Comparison of ENCODE assay signal across 8 cellular contexts in genomic region chr16:30958164-30959083, GRCh38. TPM values are rescaled to one million over a fixed set of nuclear protein-coding genes. Genes with fewer than 3 reads are reported as not detected.
DNase-seq lines count a peak whose midpoint lies in the region; ATAC-seq, FAIRE-seq and TF ChIP-seq lines count a peak whose summit lies in the region.

No MANE protein-coding gene starts in this region.

- in situ Hi-C loops in ACHN (cut with HindIII; ENCODE audit: low pct_ligation_motif_present, low pct_unique_long_range_greater_than_20kb, low sequenced_read_pairs), result no loop called here

- peak overlapping the region; percentile 95 to 97 for H3K4me3 Mint-ChIP-seq in stimulated activated naive CD8-positive, alpha-beta T cell treated with anti-CD3 and anti-CD28 coated beads, Interleukin-15, amount 100 ng/mL, for 72 hours

- no peak for TF ChIP-seq CTCF in cardiac fibroblast (IDR thresholded peaks at IDR 0.05; ENCODE audit: low read depth, low read length)

- no peaks in the 10 kb centered on the region for H3K9me3 Mint-ChIP-seq in stimulated activated naive CD8-positive, alpha-beta T cell treated with anti-CD3 and anti-CD28 coated beads, Interleukin-15, amount 100 ng/mL, for 72 hours

- H3K4me3 ChIP-seq in cardiac fibroblast (replicated peaks in 1 of 2; ENCODE audit: low read depth in 2 of 2, low read length in 2 of 2), result peak overlapping the region; percentile 78 to 86

- FAIRE-seq in GM12892 (lab: Jason Lieb, UNC), result no peak

- peak overlapping the region; percentile 97 for H3K27ac ChIP-seq in layer of hippocampus (ENCODE audit: low read depth, low read length)

- H3K27ac Mint-ChIP-seq in stimulated activated naive CD8-positive, alpha-beta T cell treated with anti-CD3 and anti-CD28 coated beads, Interleukin-15, amount 100 ng/mL, for 72 hours, result peak overlapping the region; percentile 97

- H3K27me3 Mint-ChIP-seq in stimulated activated naive CD8-positive, alpha-beta T cell treated with anti-CD3 and anti-CD28 coated beads, Interleukin-15, amount 100 ng/mL, for 72 hours, result no peaks in the 10 kb centered on the region

- no peak for TF ChIP-seq POLR2A in GM12892 (IDR thresholded peaks at IDR 0.05; ENCODE audit: low read depth, low read length)

- H3K4me1 Mint-ChIP-seq in stimulated activated naive CD8-positive, alpha-beta T cell treated with anti-CD3 and anti-CD28 coated beads, Interleukin-15, amount 100 ng/mL, for 72 hours, result peaks cover 40% of the 10 kb centered on the region

- no peaks in the 10 kb centered on the region for H3K27me3 ChIP-seq in layer of hippocampus (ENCODE audit: control insufficient read depth, insufficient read depth, low read length)

- ATAC-seq in HG02852 (IDR thresholded peaks at IDR 0.05; ENCODE audit: unreplicated experiment), result peak; percentile 28
- peak; percentile 14 for ATAC-seq in stimulated activated naive CD8-positive, alpha-beta T cell treated with anti-CD3 and anti-CD28 coated beads, Interleukin-15, amount 100 ng/mL, for 72 hours

- DNase-seq in ACHN (peak; percentile 88), GM12892 (ENCODE audit: insufficient read length) (peak; percentile 82), OCI-M1 (lab: John Stamatoyannopoulos, UW) (peak; percentile 73), cardiac fibroblast (ENCODE audit: low read depth in 2 of 2) (peak; percentile 42 to 61), Ammon's horn (ENCODE audit: low spot score) (no peak)
- DNase-seq in stimulated activated naive CD8-positive, alpha-beta T cell treated with anti-CD3 and anti-CD28 coated beads, Interleukin-15, amount 100 ng/mL, for 72 hours, result no peak

RNA-seq across cellular contexts. Expression of gene SETD1A, which starts 0.9 kb away (rescaled TPM):
- 4.7 TPM for polyA plus RNA-seq in GM12892 (2012; ENCODE audit: missing spikeins)

RNA-seq across cellular contexts. Expression of gene ORAI3, which starts 9.6 kb away (rescaled TPM):
- 13.5 TPM for polyA plus RNA-seq in GM12892 (2012; ENCODE audit: missing spikeins)

RNA-seq across cellular contexts. Expression of gene HSD3B7, which starts 26.6 kb away (rescaled TPM):
- polyA plus RNA-seq in GM12892 (2012; ENCODE audit: missing spikeins), result 0.74 TPM

RNA-seq across cellular contexts. Expression of gene FBXL19, which starts 35.1 kb away (rescaled TPM):
- polyA plus RNA-seq in GM12892 (2012; ENCODE audit: missing spikeins), result 3.3 TPM

RNA-seq across cellular contexts. Expression of gene STX1B, which starts 52.0 kb away (rescaled TPM):
- polyA plus RNA-seq in GM12892 (2012; ENCODE audit: missing spikeins), result 2.3 TPM

Comparison
In these comparisons a context has a peak if more than half of its experiments do, and no peak if none do; other contexts are left out.
1. DNase-seq: peak in ACHN (single experiment), GM12892 (single experiment), OCI-M1 (single experiment) and cardiac fibroblast (2 of 2); none in stimulated activated naive CD8-positive, alpha-beta T cell treated with anti-CD3 and anti-CD28 coated beads, Interleukin-15, amount 100 ng/mL, for 72 hours (0 of 2) and Ammon's horn (single experiment).